ENCODE assay signal across 26 cellular contexts in the genomic region with DNA sequence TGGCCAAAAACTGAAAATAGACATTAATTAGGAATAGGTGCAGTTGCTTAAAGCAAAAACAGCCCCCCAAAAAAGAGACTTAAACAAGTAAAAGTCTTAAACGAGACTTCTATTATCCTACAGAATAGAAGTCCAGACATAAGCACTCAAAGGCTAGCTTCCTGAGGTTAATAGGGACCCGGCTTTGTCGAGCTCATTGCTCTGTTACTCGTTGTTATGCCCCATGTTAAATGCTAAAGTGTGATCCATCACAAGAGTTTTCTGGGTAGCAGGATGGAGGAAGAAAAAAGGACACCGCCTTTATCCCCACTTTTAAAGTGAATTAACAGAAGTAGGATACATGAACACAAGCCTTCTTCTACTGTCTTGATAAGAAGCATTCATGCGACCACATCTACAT. TPM values are rescaled to one million over a fixed set of nuclear protein-coding genes. Genes with fewer than 3 reads are reported as not detected.
"Had no signal": no experiment of that assay in that cellular context is flagged by ENCODE, and none has a peak within 500 bp of the region (broad histone marks: within the 10 kb centered on the region; RNA-seq: fewer than 3 reads in every experiment).

No MANE protein-coding gene starts in this region.

- H3K36me3 Mint-ChIP-seq: activated naive CD4-positive, alpha-beta T cell treated with anti-CD3 and anti-CD28 coated beads, Interleukin-2, amount 10 ng/mL, durations not matched to agents 7 days and 5 days; activated naive CD8-positive, alpha-beta T cell treated with anti-CD3 and anti-CD28 coated beads, Interleukin-2, amount 10 ng/mL, durations not matched to agents 7 days and 5 days had no signal

- H3K9me3 Mint-ChIP-seq: activated CD4-positive, alpha-beta memory T cell treated with anti-CD3 and anti-CD28 coated beads, Interleukin-2, amount 10 ng/mL, durations not matched to agents 7 days and 5 days; activated naive CD4-positive, alpha-beta T cell treated with anti-CD3 and anti-CD28 coated beads, Interleukin-2, amount 10 ng/mL, durations not matched to agents 7 days and 5 days had no signal

- H3K4me3 Mint-ChIP-seq: activated CD4-positive, alpha-beta memory T cell treated with anti-CD3 and anti-CD28 coated beads, Interleukin-2, amount 10 ng/mL, durations not matched to agents 7 days and 5 days; activated naive CD4-positive, alpha-beta T cell treated with anti-CD3 and anti-CD28 coated beads, Interleukin-2, amount 10 ng/mL, durations not matched to agents 7 days and 5 days; activated naive CD8-positive, alpha-beta T cell treated with anti-CD3 and anti-CD28 coated beads, Interleukin-2, amount 10 ng/mL, durations not matched to agents 7 days and 5 days; activated T-cell treated with anti-CD3 and anti-CD28 coated beads, Interleukin-2, amount 50 U/mL, for 24 hours; activated T-cell treated with anti-CD3 and anti-CD28 coated beads, Interleukin-2, amount 50 U/mL, for 72 hours had no signal

- H3K27me3 ChIP-seq: foreskin keratinocyte had no signal

- H3K4me1 ChIP-seq: gastrocnemius medialis had no signal

- H3K27ac Mint-ChIP-seq: activated CD4-positive, alpha-beta memory T cell treated with anti-CD3 and anti-CD28 coated beads, Interleukin-2, amount 10 ng/mL, durations not matched to agents 7 days and 5 days; activated naive CD4-positive, alpha-beta T cell treated with anti-CD3 and anti-CD28 coated beads, Interleukin-2, amount 10 ng/mL, durations not matched to agents 7 days and 5 days; activated naive CD4-positive, alpha-beta T cell treated with anti-CD3 and anti-CD28 coated beads, Interleukin-2, amount 50 U/mL, for 72 hours; activated naive CD8-positive, alpha-beta T cell treated with anti-CD3 and anti-CD28 coated beads, Interleukin-2, amount 10 ng/mL, durations not matched to agents 7 days and 5 days; activated T-cell treated with anti-CD3 and anti-CD28 coated beads, Interleukin-2, amount 50 U/mL, for 24 hours; activated T-cell treated with anti-CD3 and anti-CD28 coated beads, Interleukin-2, amount 50 U/mL, for 72 hours had no signal

- ATAC-seq: activated naive CD4-positive, alpha-beta T cell treated with anti-CD3 and anti-CD28 coated beads, Interleukin-2, amount 50 U/mL, for 72 hours; activated T-cell treated with anti-CD3 and anti-CD28 coated beads, Interleukin-2, amount 50 U/mL, for 72 hours; esophagus mucosa; foreskin keratinocyte; gastrocnemius medialis; heart left ventricle had no signal

- H3K27ac ChIP-seq: brain microvascular endothelial cell, foreskin keratinocyte, gastrocnemius medialis, heart left ventricle had no signal

- H3K4me1 Mint-ChIP-seq: activated CD4-positive, alpha-beta memory T cell treated with anti-CD3 and anti-CD28 coated beads, Interleukin-2, amount 10 ng/mL, durations not matched to agents 7 days and 5 days; activated naive CD4-positive, alpha-beta T cell treated with anti-CD3 and anti-CD28 coated beads, Interleukin-2, amount 10 ng/mL, durations not matched to agents 7 days and 5 days; activated naive CD8-positive, alpha-beta T cell treated with anti-CD3 and anti-CD28 coated beads, Interleukin-2, amount 10 ng/mL, durations not matched to agents 7 days and 5 days had no signal

- H3K36me3 ChIP-seq: brain microvascular endothelial cell, gastrocnemius medialis, heart left ventricle had no signal

- H3K9me3 ChIP-seq: gastrocnemius medialis, heart left ventricle had no signal

- DNase-seq: activated CD4-positive, alpha-beta memory T cell treated with anti-CD3 and anti-CD28 coated beads, Interleukin-2, amount 10 ng/mL, durations not matched to agents 7 days and 5 days; activated CD4-positive, alpha-beta T cell treated with anti-CD3 and anti-CD28 coated beads for 1 hour; activated CD4-positive, alpha-beta T cell treated with anti-CD3 and anti-CD28 coated beads for 4 hours; activated CD4-positive, alpha-beta T cell treated with anti-CD3 and anti-CD28 coated beads, Interleukin-2, amount 50 U/mL, for 1 hour; activated CD8-positive, alpha-beta memory T cell treated with anti-CD3 and anti-CD28 coated beads, Interleukin-2, amount 50 U/mL, for 48 hours; activated gamma-delta T cell; activated naive CD4-positive, alpha-beta T cell; activated naive CD4-positive, alpha-beta T cell treated with anti-CD3 and anti-CD28 coated beads, Interleukin-2, amount 10 ng/mL, durations not matched to agents 7 days and 5 days; activated naive CD8-positive, alpha-beta T cell treated with anti-CD3 and anti-CD28 coated beads, Interleukin-2, amount 10 ng/mL, durations not matched to agents 7 days and 5 days; activated T-cell treated with anti-CD3 and anti-CD28 coated beads for 4 hours; activated T-cell treated with anti-CD3 and anti-CD28 coated beads, Interleukin-2, amount 50 U/mL, for 24 hours; activated T-cell treated with anti-CD3 and anti-CD28 coated beads, Interleukin-2, amount 50 U/mL, for 72 hours; brain microvascular endothelial cell; caudate nucleus; cortex of kidney; effector CD8-positive, alpha-beta T cell; foreskin keratinocyte; gastrocnemius medialis; glutamatergic neuron; heart left ventricle; T-helper 2 cell had no signal

- H3K4me3 ChIP-seq: gastrocnemius medialis, heart left ventricle had no signal

RNA-seq across cellular contexts. Expression of a gene that starts 10.6 kb away (rescaled TPM):
- total RNA-seq: activated CD4-positive, alpha-beta memory T cell treated with anti-CD3 and anti-CD28 coated beads, Interleukin-2, amount 10 ng/mL, durations not matched to agents 7 days and 5 days; activated naive CD4-positive, alpha-beta T cell treated with anti-CD3 and anti-CD28 coated beads, Interleukin-2, amount 50 U/mL, for 72 hours; activated naive CD8-positive, alpha-beta T cell treated with anti-CD3 and anti-CD28 coated beads, Interleukin-2, amount 10 ng/mL, durations not matched to agents 7 days and 5 days; activated T-cell treated with anti-CD3 and anti-CD28 coated beads, Interleukin-2, amount 50 U/mL, for 72 hours; chondrocyte; dermis microvascular lymphatic vessel endothelial cell; T-helper 1 cell treated with Interleukin-12 subunit alpha and Interleukin-12 subunit beta and Interleukin-4 antibody, amounts not matched to agents 30 ng/mL and 1 ng/mL, for 36 hours had no signal
